In the genomic region with DNA sequence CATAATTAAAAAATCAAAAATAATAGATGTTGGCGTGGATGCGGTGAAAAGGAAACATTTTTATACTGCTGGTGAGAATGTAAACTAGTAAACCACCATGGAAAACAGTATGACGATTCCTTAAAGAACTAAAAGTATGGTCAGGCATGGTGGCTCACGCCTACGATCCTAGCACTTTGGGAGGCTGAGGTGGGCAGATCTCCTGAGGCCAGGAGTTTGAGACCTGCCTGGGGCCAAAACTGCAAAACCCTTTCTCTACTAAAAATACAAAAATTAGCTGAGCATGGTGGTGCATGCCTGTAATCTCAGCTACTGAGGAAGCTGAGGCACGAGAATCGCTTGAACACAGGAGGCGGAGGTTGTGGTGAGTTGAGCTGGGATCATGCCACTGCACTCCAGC, we compare ENCODE assay signal across 23 cellular contexts.
"Had no signal": no experiment of that assay in that cellular context is flagged by ENCODE, and none has a peak within 500 bp of the region (broad histone marks: within the 10 kb centered on the region; RNA-seq: fewer than 3 reads in every experiment).

No MANE protein-coding gene starts in this region.

- H3K27ac ChIP-seq: stomach, suprapubic skin, testis, thoracic aorta, tibial artery, tibial nerve, transverse colon, upper lobe of left lung, upper lobe of right lung, uterus, vagina had no signal

- H3K36me3 ChIP-seq: stomach, suprapubic skin, thoracic aorta, tibial artery, tibial nerve, transverse colon, upper lobe of left lung, upper lobe of right lung, uterus, vagina had no signal

- DNase-seq: stimulated activated CD4-positive, alpha-beta T cell treated with anti-CD3 and anti-CD28 coated beads, Interleukin-2, amount 100 ng/mL, for 24 hours; stimulated activated CD4-positive, alpha-beta T cell treated with anti-CD3 and anti-CD28 coated beads, Interleukin-2, amount 100 ng/mL, for 48 hours; stimulated activated CD4-positive, alpha-beta T cell treated with anti-CD3 and anti-CD28 coated beads, Interleukin-4, amount 100 ng/mL, for 1 hour; stimulated activated CD4-positive, alpha-beta T cell treated with anti-CD3 and anti-CD28 coated beads, Interleukin-4, amount 100 ng/mL, for 24 hours; stimulated activated CD4-positive, alpha-beta T cell treated with anti-CD3 and anti-CD28 coated beads, Interleukin-4, amount 100 ng/mL, for 4 hours; stimulated activated CD8-positive, alpha-beta memory T cell treated with anti-CD3 and anti-CD28 coated beads, Interleukin-4, amount 100 ng/mL, for 48 hours; stimulated activated naive B cell treated with anti-CD40 and anti-IgM and Interleukin-4, amounts not matched to agents 10 μg/mL and 1 μg/mL and 100 μg/mL, for 72 hours; stimulated activated naive CD4-positive, alpha-beta T cell; stimulated activated naive CD4-positive, alpha-beta T cell treated with Interleukin-2 at 50 U/mL for 16 hours; stimulated activated naive CD8-positive, alpha-beta T cell treated with anti-CD3 and anti-CD28 coated beads, Interleukin-15, amount 100 ng/mL, for 72 hours; stimulated activated naive CD8-positive, alpha-beta T cell treated with anti-CD3 and anti-CD28 coated beads, Interleukin-15, Interleukin-2, amounts not matched to agents 100 U/mL and 50 U/mL, for 24 hours; stomach; substantia nigra; testis; tibial artery; transverse colon; upper lobe of left lung; upper lobe of right lung; uterus had no signal

- H3K9me3 ChIP-seq: suprapubic skin, testis, upper lobe of right lung, vagina had no signal

- H3K4me1 ChIP-seq: stomach, suprapubic skin, testis, tibial artery, tibial nerve, transverse colon, upper lobe of left lung, upper lobe of right lung, uterus, vagina had no signal

- H3K4me3 ChIP-seq: stomach, suprapubic skin, testis, thoracic aorta, tibial artery, tibial nerve, transverse colon, upper lobe of left lung, upper lobe of right lung, uterus, vagina had no signal

- H3K27me3 ChIP-seq: stomach, suprapubic skin, testis, tibial artery, tibial nerve, transverse colon, upper lobe of left lung, upper lobe of right lung, uterus, vagina had no signal
